In the genomic region with DNA sequence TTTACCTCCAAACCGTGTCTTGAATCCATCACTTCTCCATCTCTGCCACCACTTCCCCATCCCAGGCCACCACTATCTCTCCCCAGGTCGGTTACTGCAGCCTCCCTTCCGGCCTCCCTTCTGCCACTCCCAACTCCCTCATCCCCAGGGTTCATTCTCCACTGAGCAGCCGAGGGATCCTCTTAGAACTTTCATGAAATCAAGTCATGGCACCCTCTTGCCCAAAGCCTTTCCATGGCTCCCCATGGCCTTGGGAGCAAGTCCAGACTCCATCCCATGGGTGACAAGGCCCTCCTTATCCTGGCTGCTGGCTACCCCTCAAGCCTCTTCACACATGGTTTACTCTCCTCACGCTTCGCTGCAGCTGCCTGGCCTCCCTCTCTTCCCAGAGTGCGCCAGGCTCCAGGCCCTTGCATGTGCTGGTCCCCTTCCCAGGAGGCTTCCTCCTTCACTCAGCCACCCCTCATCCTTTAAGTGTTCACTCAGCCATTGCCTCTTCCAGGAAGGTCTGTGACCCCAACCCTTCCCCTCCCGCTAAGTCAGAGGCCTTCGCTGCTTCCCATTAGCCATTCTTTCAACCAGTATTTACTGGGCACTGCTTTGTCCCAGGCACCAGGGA, we compare ENCODE assay signal across 1 cellular context.
TF ChIP-seq lines count a peak whose summit lies in the region.

No MANE protein-coding gene starts in this region.

TF ChIP-seq in HEK293, 187 proteins besides CTCF, POLR2A, EP300 and RAD21 (continued from another document):
- TF ChIP-seq, protein P1, sequence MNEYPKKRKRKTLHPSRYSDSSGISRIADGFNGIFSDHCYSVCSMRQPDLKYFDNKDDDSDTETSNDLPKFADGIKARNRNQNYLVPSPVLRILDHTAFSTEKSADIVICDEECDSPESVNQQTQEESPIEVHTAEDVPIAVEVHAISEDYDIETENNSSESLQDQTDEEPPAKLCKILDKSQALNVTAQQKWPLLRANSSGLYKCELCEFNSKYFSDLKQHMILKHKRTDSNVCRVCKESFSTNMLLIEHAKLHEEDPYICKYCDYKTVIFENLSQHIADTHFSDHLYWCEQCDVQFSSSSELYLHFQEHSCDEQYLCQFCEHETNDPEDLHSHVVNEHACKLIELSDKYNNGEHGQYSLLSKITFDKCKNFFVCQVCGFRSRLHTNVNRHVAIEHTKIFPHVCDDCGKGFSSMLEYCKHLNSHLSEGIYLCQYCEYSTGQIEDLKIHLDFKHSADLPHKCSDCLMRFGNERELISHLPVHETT (tag by site-specific recombination; IDR thresholded peaks at IDR 0.05) = no peak
- TF ChIP-seq WT1 (tag by site-specific recombination; IDR thresholded peaks at IDR 0.05) (peak; percentile 23; the same call in 1 of the 2 replicates), ZNF701 (tag by site-specific recombination; IDR thresholded peaks at IDR 0.05) (no peak), KLF16 (tag by site-specific recombination; IDR thresholded peaks at IDR 0.05) (no peak), ZNF621 (tag by site-specific recombination; IDR thresholded peaks at IDR 0.05) (no peak)
